In the genomic region with DNA sequence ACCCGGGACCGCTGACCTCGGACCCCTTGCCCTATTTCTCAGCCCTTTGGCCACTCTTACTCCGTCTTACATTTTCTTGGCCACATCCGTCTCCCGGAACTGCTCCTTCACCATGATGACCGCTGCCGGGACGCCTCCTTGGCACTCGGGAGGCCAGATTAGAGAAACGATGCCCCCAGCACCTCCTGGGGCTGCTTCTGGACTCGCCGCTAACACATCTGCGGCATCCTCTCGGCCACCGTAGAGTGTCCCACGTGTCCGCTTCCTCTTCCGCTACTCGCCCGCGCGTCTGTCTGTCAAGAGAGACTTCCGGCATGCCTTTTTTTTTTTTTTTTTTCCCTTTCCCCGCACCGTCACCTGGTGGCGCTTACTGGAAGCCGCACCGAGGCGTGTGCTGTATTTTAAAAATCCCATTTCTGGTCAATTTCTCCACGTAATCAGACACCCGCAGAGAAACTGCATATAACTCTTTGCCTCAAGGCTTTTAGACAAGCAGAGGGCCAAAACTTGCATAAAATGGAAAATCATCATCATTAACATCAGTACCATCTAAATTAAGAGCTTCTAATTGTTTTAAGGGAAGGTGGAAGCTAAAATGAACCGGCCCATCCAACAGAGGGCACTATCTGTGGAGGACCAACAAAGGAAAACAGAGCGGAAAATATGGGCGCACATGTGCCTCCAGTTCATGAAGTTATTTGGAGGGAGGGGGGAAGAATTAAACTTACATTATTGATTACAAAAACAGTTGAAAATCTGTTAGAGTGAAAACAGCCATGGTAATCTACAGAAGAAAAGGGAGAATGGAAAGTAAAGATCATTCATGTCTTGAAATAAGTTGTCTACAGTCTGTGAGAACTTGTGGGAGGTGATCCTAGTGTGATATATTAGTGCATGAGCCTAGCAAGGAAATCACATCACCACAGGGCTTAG, we compare ENCODE assay signal across 8 cellular contexts. TPM values are rescaled to one million over a fixed set of nuclear protein-coding genes. Genes with fewer than 3 reads are reported as not detected.
DNase-seq lines count a peak whose midpoint lies in the region; ATAC-seq and TF ChIP-seq lines count a peak whose summit lies in the region.

A gene (minus strand): TSS at position 222 of the 933 bp plus-strand sequence. CDS start 108 bp downstream, at position 114.

- peak within 1 kb of the TSS; percentile 89 for H2AFZ ChIP-seq in mammary epithelial cell (ENCODE audit: low read depth, low read length)
- H2AFZ ChIP-seq in smooth muscle cell (ENCODE audit: low read depth) = peak within 1 kb of the TSS; percentile 96

- H3K27ac ChIP-seq in VCaP (peak within 1 kb of the TSS; percentile 81), mammary epithelial cell (ENCODE audit: insufficient read depth, low read depth, low read length) (peak within 1 kb of the TSS; percentile 74), smooth muscle cell (ENCODE audit: low read depth) (peak within 1 kb of the TSS; percentile 64)

- H3K9ac ChIP-seq in mammary epithelial cell (ENCODE audit: insufficient read depth, low read length) (peak within 1 kb of the TSS; percentile 87), smooth muscle cell (ENCODE audit: low read depth) (peak within 1 kb of the TSS; percentile 84)

- ATAC-seq in GM18867 (IDR thresholded peaks at IDR 0.05; ENCODE audit: unreplicated experiment) = peak; percentile 56
- peak; percentile 37 for ATAC-seq in HG03103 (IDR thresholded peaks at IDR 0.05; ENCODE audit: low read depth, unreplicated experiment)

- dilution Hi-C loops in mammary epithelial cell (cut with HindIII; ENCODE audit: low sequenced_read_pairs) = loop anchor here (5.0 kb wide), 2 partner anchors 47 to 87 kb away; no protein-coding TSS in a partner anchor

- in situ Hi-C loops in ACHN (cut with HindIII; ENCODE audit: low pct_ligation_motif_present, low pct_unique_long_range_greater_than_20kb, low sequenced_read_pairs) (loop anchor here (25.0 kb wide), 1 partner anchor 108 kb away; no protein-coding TSS in a partner anchor), mammary epithelial cell (cut with MboI; ENCODE audit: low sequenced_read_pairs in 2 of 2) (no loop called here)

- 2% methylated on average over 30 of the region's 35 CpGs for WGBS in mammary epithelial cell (ENCODE audit: low coverage, missing lambda C conversion rate)
- WGBS in smooth muscle cell (ENCODE audit: low lambda C conversion rate) = 1% methylated on average over 35 of the region's 35 CpGs

- H3K36me3 ChIP-seq in mammary epithelial cell (ENCODE audit: insufficient read depth, low read length) (peaks cover 5% of the 10 kb centered on the region), smooth muscle cell (ENCODE audit: low read depth) (peaks cover 11% of the 10 kb centered on the region)

- peak; percentile 92 for TF ChIP-seq CTCF in VCaP (conservative IDR thresholded peaks at IDR 0.05)
- TF ChIP-seq CTCF in mammary epithelial cell (conservative IDR thresholded peaks at IDR 0.05 in 1 of 2, IDR thresholded peaks at IDR 0.05 in 1 of 2; ENCODE audit: extremely low read depth in 1 of 2, insufficient read depth in 1 of 2, low read depth in 1 of 2, low read length in 2 of 2) = peak; percentile 53 to 72
- TF ChIP-seq CTCF in smooth muscle cell (IDR thresholded peaks at IDR 0.05; ENCODE audit: borderline replicate concordance, insufficient read depth, poor library complexity, severe bottlenecking) = peak; percentile 54

- intact Hi-C loops in mammary epithelial cell (cut with micrococcal nuclease) = loop anchor here (1.0 to 10.0 kb wide), 5 partner anchors 87 to 865 kb away; no protein-coding TSS in a partner anchor

- H4K20me1 ChIP-seq in mammary epithelial cell (ENCODE audit: insufficient read depth, low read length) = no peaks in the 10 kb centered on the region
- peaks cover 9% of the 10 kb centered on the region for H4K20me1 ChIP-seq in smooth muscle cell (ENCODE audit: low read depth)

- no TSS peak for BruUV-seq in mammary epithelial cell (replicated peaks; lab: Mats Ljungman, UMichigan)

- H3K9me3 ChIP-seq in mammary epithelial cell (replicated peaks; ENCODE audit: insufficient read depth, low read length) = no peaks in the 10 kb centered on the region
- H3K9me3 ChIP-seq in smooth muscle cell (replicated peaks; ENCODE audit: low read depth) = no peaks in the 10 kb centered on the region

- peak; percentile 98 for DNase-seq in ACHN
- DNase-seq in NCI-H2171 treated with DMSO at 0.1 percent for 48 hours (lab: John Stamatoyannopoulos, UW) = peak; percentile 86
- peak; percentile 96 for DNase-seq in mammary epithelial cell
- DNase-seq in iPS-NIHi11 (ENCODE audit: low spot score) = peak; percentile 94
- DNase-seq in smooth muscle cell (lab: John Stamatoyannopoulos, UW; ENCODE audit: unreplicated experiment) = peak; percentile 59

- H3K4me2 ChIP-seq in mammary epithelial cell (ENCODE audit: insufficient read depth, low read depth, low read length) = peak within 1 kb of the TSS; percentile 91
- peak within 1 kb of the TSS; percentile 91 for H3K4me2 ChIP-seq in smooth muscle cell

- H3F3A ChIP-seq in smooth muscle cell (ENCODE audit: low read depth) = peaks cover 5% of the 10 kb centered on the region

- peaks cover 40% of the 10 kb centered on the region for H3K79me2 ChIP-seq in mammary epithelial cell (ENCODE audit: insufficient read depth, low read length)
- peaks cover 35% of the 10 kb centered on the region for H3K79me2 ChIP-seq in smooth muscle cell (ENCODE audit: low read depth)

- H3K4me3 ChIP-seq in mammary epithelial cell (replicated peaks in 1 of 3; ENCODE audit: insufficient read depth in 1 of 3, low read depth in 2 of 3, low read length in 3 of 3) (peak within 1 kb of the TSS; percentile 87 to 94 (median 87)), smooth muscle cell (peak within 1 kb of the TSS; percentile 90)

- no peaks in the 10 kb centered on the region for H3K27me3 ChIP-seq in mammary epithelial cell (ENCODE audit: insufficient read depth, low read length)
- no peaks in the 10 kb centered on the region for H3K27me3 ChIP-seq in smooth muscle cell (ENCODE audit: low read depth)

- CTCF ChIA-PET in mammary epithelial cell (lab: Charles Lee; ENCODE audit: low non-redundant PET) = interaction anchor here (0.7 kb wide), 2 partner anchors 131 to 576 kb away, joined by 4 read pairs; no protein-coding TSS in a partner anchor

- H3K4me1 ChIP-seq in mammary epithelial cell (ENCODE audit: insufficient read depth, low read length) (peaks cover 38% of the 10 kb centered on the region), smooth muscle cell (ENCODE audit: low read depth) (peaks cover 9% of the 10 kb centered on the region)

RNA-seq across cellular contexts. Expression of the gene that starts here (rescaled TPM):
- total RNA-seq in mammary epithelial cell = 10 to 100 TPM; 20.8 to 21.2 TPM
- 12.5 TPM for polyA plus RNA-seq in mammary epithelial cell
- 31.3 TPM for polyA minus RNA-seq in mammary epithelial cell
- 13.8 and 17.1 TPM in 2 replicates for total RNA-seq in smooth muscle cell
- 12.8 and 14.9 TPM in 2 replicates for polyA plus RNA-seq in smooth muscle cell

Comparison
In these comparisons a context has a peak if more than half of its experiments do, and no peak if none do; other contexts are left out.
1. Peak in every context shown above with its lines: DNase-seq, ATAC-seq, H3K4me3 ChIP-seq and H3K27ac ChIP-seq.